8 cellular contexts compared by ENCODE assay signal in the genomic region with DNA sequence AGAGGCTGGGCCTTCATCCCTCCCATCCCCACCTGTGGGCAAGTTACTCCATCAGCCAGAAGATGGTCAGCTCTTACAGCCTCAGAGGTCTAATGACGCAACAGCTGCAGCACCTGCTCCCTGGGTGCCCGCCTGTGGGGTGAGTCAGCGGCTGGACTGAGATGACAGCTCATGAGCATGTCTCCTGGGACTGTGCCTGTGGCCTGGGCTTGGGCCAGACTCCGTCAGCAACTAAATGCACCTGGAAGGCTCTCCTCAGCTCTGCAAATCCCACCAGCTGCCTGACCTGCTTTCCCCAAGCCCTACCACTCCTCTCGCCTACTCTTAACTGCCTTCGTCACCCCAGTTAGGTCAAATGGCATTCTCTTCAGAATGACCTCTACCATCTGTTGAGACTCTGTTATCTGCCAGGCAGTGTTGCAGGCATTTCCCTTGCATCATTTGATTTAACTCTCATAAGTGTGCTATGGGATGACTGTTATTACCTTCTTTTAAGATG. TPM values are rescaled to one million over a fixed set of nuclear protein-coding genes. Genes with fewer than 3 reads are reported as not detected.
DNase-seq lines count a peak whose midpoint lies in the region; ATAC-seq and TF ChIP-seq lines count a peak whose summit lies in the region.

No MANE protein-coding gene starts in this region.

- H3K9me3 ChIP-seq in tibial nerve, result no peaks in the 10 kb centered on the region

- no peak for TF ChIP-seq POLR2A in tibial nerve (IDR thresholded peaks at IDR 0.05)

- H3K9me3 Mint-ChIP-seq in activated naive CD4-positive, alpha-beta T cell treated with anti-CD3 and anti-CD28 coated beads for 36 hours, result no peaks in the 10 kb centered on the region

- intact Hi-C loops in activated naive CD4-positive, alpha-beta T cell treated with anti-CD3 and anti-CD28 coated beads for 36 hours (cut with micrococcal nuclease), result no loop called here

- peak; percentile 97 to 98 for DNase-seq in SHP77 (lab: John Stamatoyannopoulos, UW)
- DNase-seq in kidney epithelial cell (ENCODE audit: low read depth), result peak; percentile 97
- DNase-seq in tibial nerve (ENCODE audit: low spot score in 2 of 2), result no peak
- no peak for DNase-seq in activated naive CD4-positive, alpha-beta T cell treated with anti-CD3 and anti-CD28 coated beads for 36 hours
- no peak for DNase-seq in stimulated activated CD4-positive, alpha-beta T cell treated with anti-CD3 and anti-CD28 coated beads, Interleukin-4, amount 100 ng/mL, for 4 hours
- no peak for DNase-seq in T-helper 9 cell

- H3K36me3 ChIP-seq in kidney epithelial cell (ENCODE audit: control insufficient read depth, insufficient read depth, low read length) (no peaks in the 10 kb centered on the region), tibial nerve (no peaks in the 10 kb centered on the region)

- no peak overlapping the region for H3K27ac Mint-ChIP-seq in activated naive CD4-positive, alpha-beta T cell treated with anti-CD3 and anti-CD28 coated beads for 36 hours

- no peak overlapping the region for H3K4me3 Mint-ChIP-seq in activated naive CD4-positive, alpha-beta T cell treated with anti-CD3 and anti-CD28 coated beads for 36 hours

- ATAC-seq in GM18907 (IDR thresholded peaks at IDR 0.05; ENCODE audit: unreplicated experiment) (peak; percentile 91), HG03175 (IDR thresholded peaks at IDR 0.05; ENCODE audit: unreplicated experiment) (peak; percentile 82)

- H3K36me3 Mint-ChIP-seq in activated naive CD4-positive, alpha-beta T cell treated with anti-CD3 and anti-CD28 coated beads for 36 hours (ENCODE audit: low read depth), result no peaks in the 10 kb centered on the region

- H3K27me3 ChIP-seq in kidney epithelial cell (ENCODE audit: control insufficient read depth, insufficient read depth, low read length), result no peaks in the 10 kb centered on the region
- H3K27me3 ChIP-seq in tibial nerve, result no peaks in the 10 kb centered on the region

- no peaks in the 10 kb centered on the region for H3K4me1 Mint-ChIP-seq in activated naive CD4-positive, alpha-beta T cell treated with anti-CD3 and anti-CD28 coated beads for 36 hours (ENCODE audit: low read depth)

- no peak for TF ChIP-seq EP300 in tibial nerve (IDR thresholded peaks at IDR 0.05)

- WGBS in tibial nerve, 2 donors, result 76 to 82% methylated on average over 6 of the region's 6 CpGs

- H3K27me3 Mint-ChIP-seq in activated naive CD4-positive, alpha-beta T cell treated with anti-CD3 and anti-CD28 coated beads for 36 hours (ENCODE audit: low read depth), result peaks cover 5% of the 10 kb centered on the region

- H3K4me1 ChIP-seq in tibial nerve, result peaks cover 0 to 9% (median 4%) of the 10 kb centered on the region in 4 donors

- no peak overlapping the region for H3K4me3 ChIP-seq in kidney epithelial cell (ENCODE audit: low read depth, low read length)
- H3K4me3 ChIP-seq in tibial nerve, result no peak overlapping the region

- TF ChIP-seq CTCF in kidney epithelial cell (IDR thresholded peaks at IDR 0.05; ENCODE audit: insufficient read depth, low read length, poor library complexity, severe bottlenecking) (no peak), tibial nerve (IDR thresholded peaks at IDR 0.05) (no peak)

- CTCF ChIA-PET in activated naive CD4-positive, alpha-beta T cell treated with anti-CD3 and anti-CD28 coated beads for 36 hours (lab: Charles Lee), result interaction anchor here (1.1 kb wide), 1 partner anchor 121 kb away, joined by 3 read pairs; no protein-coding TSS in a partner anchor

- no peak overlapping the region for H3K27ac ChIP-seq in tibial nerve

RNA-seq across cellular contexts. Expression of a gene that starts 47.7 kb away (rescaled TPM):
- total RNA-seq in kidney epithelial cell (40.7 and 41.2 TPM in 2 replicates), tibial nerve (100 to 1,000 TPM in 2 of 4 donors, 10 to 100 TPM in 2; 85.6 to 103 (median 98.5) TPM)
- 10 to 100 TPM; 22.4 to 25.6 TPM for total RNA-seq in activated naive CD4-positive, alpha-beta T cell treated with anti-CD3 and anti-CD28 coated beads for 36 hours

Comparison
In these comparisons a context has a peak if more than half of its experiments do, and no peak if none do; other contexts are left out.
1. DNase-seq: peak in SHP77 (2 of 2) and kidney epithelial cell (single experiment); none in tibial nerve (0 of 2), activated naive CD4-positive, alpha-beta T cell treated with anti-CD3 and anti-CD28 coated beads for 36 hours (single experiment), stimulated activated CD4-positive, alpha-beta T cell treated with anti-CD3 and anti-CD28 coated beads, Interleukin-4, amount 100 ng/mL, for 4 hours (0 of 2) and T-helper 9 cell (single experiment).